8 cellular contexts compared by ENCODE assay signal in genomic region chr9:132015866-132016265, GRCh38.
"Had no signal": no experiment of that assay in that cellular context is flagged by ENCODE, and none has a peak within 500 bp of the region (broad histone marks: within the 10 kb centered on the region; RNA-seq: fewer than 3 reads in every experiment).

No MANE protein-coding gene starts in this region.

- FAIRE-seq: H54, HTR-8/SVneo, K562 had no signal

- DNase-seq: GM23248, GOT3, H9, HCEC 1CT, KG1 had no signal

- H2AFZ ChIP-seq: GM23248 had no signal

- H3K27ac ChIP-seq: GM23248 had no signal

- ATAC-seq: K562 had no signal

- H3K9ac ChIP-seq: GM23248 had no signal

- H3K4me3 ChIP-seq: GM23248, K562 had no signal
